ENCODE assay signal across 8 cellular contexts in the genomic region with DNA sequence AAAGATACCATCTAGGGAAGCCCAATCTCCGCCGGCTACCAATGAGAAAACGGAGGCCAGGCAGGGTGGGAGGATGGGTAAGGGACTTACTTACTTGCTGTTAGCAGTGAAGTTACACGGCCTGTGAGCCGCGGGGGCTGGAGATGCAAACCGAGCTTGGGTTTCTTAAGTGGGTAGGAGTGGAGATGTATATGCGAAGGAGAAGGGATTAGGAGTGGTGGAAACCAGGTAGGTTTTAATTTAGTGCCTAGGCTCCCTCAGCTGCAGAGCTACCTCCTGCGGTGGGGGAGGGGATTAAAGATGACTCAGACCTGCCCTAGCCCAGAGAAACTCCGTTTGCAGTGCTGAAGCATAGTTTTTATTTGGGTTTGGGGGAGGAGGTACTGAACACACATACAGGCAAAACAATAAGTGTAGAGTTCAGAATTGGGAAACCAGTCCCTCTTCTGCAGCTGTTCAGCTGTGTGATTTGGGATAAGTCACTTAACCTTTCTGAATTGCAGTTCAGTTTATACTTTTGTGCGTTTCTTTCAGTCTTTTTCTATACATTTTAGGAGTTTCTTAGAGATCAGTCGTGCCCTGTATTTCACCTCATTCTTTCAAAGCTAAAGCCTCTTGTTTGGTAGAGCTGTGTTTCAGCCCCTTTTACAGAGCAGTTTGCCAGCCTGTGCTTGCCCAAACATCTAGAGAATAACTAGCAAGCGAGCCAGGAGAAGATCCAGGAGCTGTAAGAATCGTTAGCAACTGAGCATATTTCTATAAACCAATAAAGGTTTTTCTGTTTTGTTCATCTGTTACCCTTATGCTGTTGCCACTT. TPM values are rescaled to one million over a fixed set of nuclear protein-coding genes. Genes with fewer than 3 reads are reported as not detected.
DNase-seq lines count a peak whose midpoint lies in the region; ATAC-seq and TF ChIP-seq lines count a peak whose summit lies in the region.

No MANE protein-coding gene starts in this region.

- H3K27ac ChIP-seq in caudate nucleus (ENCODE audit: low read depth, low read length): peak overlapping the region; percentile 63

- peak; percentile 19 for DNase-seq in DMS 273 treated with DMSO at 0.1 percent for 48 hours (lab: John Stamatoyannopoulos, UW)
- peak; percentile 61 for DNase-seq in KBM-7
- DNase-seq in caudate nucleus (lab: John Stamatoyannopoulos, UW): peak in 11 of 61 donors; percentile 3 to 64 (median 17)
- DNase-seq in left lobe of liver (ENCODE audit: low spot score): peak; percentile 60
- peak; percentile 25 to 68 (median 59) for DNase-seq in stimulated activated CD4-positive, alpha-beta T cell treated with anti-CD3 and anti-CD28 coated beads, TNF-alpha, amount 100 ng/mL, for 4 hours (ENCODE audit: low read depth in 3 of 3)
- DNase-seq in NCI-H128 (lab: John Stamatoyannopoulos, UW; ENCODE audit: unreplicated experiment): no peak

- no peak for TF ChIP-seq CTCF in WI38 (IDR thresholded peaks at IDR 0.05; ENCODE audit: low read depth, low read length)

- peak overlapping the region; percentile 96 for H3K4me3 ChIP-seq in WI38 (ENCODE audit: low read depth, low read length)

- in situ Hi-C loops in KBM-7 (cut with MboI; ENCODE audit: low pct_unique_long_range_greater_than_20kb, low sequenced_read_pairs): no loop called here

- ATAC-seq in left lobe of liver (peak; percentile 61), GM18907 (IDR thresholded peaks at IDR 0.05; ENCODE audit: unreplicated experiment) (no peak)

RNA-seq across cellular contexts. Expression of gene TNRC6B, which starts 0.6 kb away (rescaled TPM):
- 29.0 TPM for total RNA-seq in left lobe of liver
